8 cellular contexts compared by ENCODE assay signal in genomic region chr7:88218428-88218745, GRCh38. TPM values are rescaled to one million over a fixed set of nuclear protein-coding genes. Genes with fewer than 3 reads are reported as not detected.
DNase-seq lines count a peak whose midpoint lies in the region; ATAC-seq and TF ChIP-seq lines count a peak whose summit lies in the region.

No MANE protein-coding gene starts in this region.

- H3K27me3 ChIP-seq in left lung (no peaks in the 10 kb centered on the region), thyroid gland (no peaks in the 10 kb centered on the region), WERI-Rb-1 (ENCODE audit: insufficient read depth, low read depth, severe bottlenecking) (no peaks in the 10 kb centered on the region)

- no peak for TF ChIP-seq CTCF in left lung (IDR thresholded peaks at IDR 0.05)
- no peak for TF ChIP-seq CTCF in thyroid gland (IDR thresholded peaks at IDR 0.05)
- no peak for TF ChIP-seq CTCF in WERI-Rb-1 (IDR thresholded peaks at IDR 0.05; ENCODE audit: low read depth, low read length)

- 64 to 71% methylated on average over 5 of the region's 5 CpGs for WGBS in thyroid gland, 2 donors

- intact Hi-C loops in left lung (cut with DNase I) (no loop called here), thyroid gland (cut with DNase I) (no loop called here)

- H3K27me3 Mint-ChIP-seq in activated CD8-positive, alpha-beta memory T cell treated with anti-CD3 and anti-CD28 coated beads, Interleukin-2, amount 10 ng/mL, durations not matched to agents 7 days and 5 days = no peaks in the 10 kb centered on the region
- H3K27me3 Mint-ChIP-seq in activated naive CD8-positive, alpha-beta T cell treated with anti-CD3 and anti-CD28 coated beads, Interleukin-2, amount 50 U/mL, for 24 hours = no peaks in the 10 kb centered on the region

- H3K4me3 ChIP-seq in left lung = peak overlapping the region; percentile 96 to 97
- H3K4me3 ChIP-seq in thyroid gland (replicated peaks in 1 of 3) = peak overlapping the region in 1 of 3 donors; percentile 90
- no peak overlapping the region for H3K4me3 ChIP-seq in WERI-Rb-1 (ENCODE audit: low read depth, low read length)

- H3K27ac ChIP-seq in left lung (peak overlapping the region; percentile 89 to 92), thyroid gland (peak overlapping the region; percentile 83 to 96 (median 96)), WERI-Rb-1 (no peak overlapping the region)

- peaks cover 12 to 35% of the 10 kb centered on the region in 2 donors for H3K4me1 ChIP-seq in left lung
- H3K4me1 ChIP-seq in thyroid gland = peaks cover 20 to 24% of the 10 kb centered on the region in 2 donors

- TF ChIP-seq POLR2A in thyroid gland (IDR thresholded peaks at IDR 0.05) = no peak

- no peak for DNase-seq in activated CD8-positive, alpha-beta memory T cell treated with anti-CD3 and anti-CD28 coated beads, Interleukin-2, amount 10 ng/mL, durations not matched to agents 7 days and 5 days
- DNase-seq in activated CD8-positive, alpha-beta memory T cell treated with anti-CD3 and anti-CD28 coated beads for 24 hours = no peak
- no peak for DNase-seq in activated naive CD8-positive, alpha-beta T cell treated with anti-CD3 and anti-CD28 coated beads, Interleukin-2, amount 50 U/mL, for 24 hours
- no peak for DNase-seq in left lung
- DNase-seq in thyroid gland = no peak
- DNase-seq in WERI-Rb-1 = no peak

- no peaks in the 10 kb centered on the region for H3K9me3 Mint-ChIP-seq in activated CD8-positive, alpha-beta memory T cell treated with anti-CD3 and anti-CD28 coated beads, Interleukin-2, amount 10 ng/mL, durations not matched to agents 7 days and 5 days (ENCODE audit: low read depth)
- no peaks in the 10 kb centered on the region for H3K9me3 Mint-ChIP-seq in activated naive CD8-positive, alpha-beta T cell treated with anti-CD3 and anti-CD28 coated beads, Interleukin-2, amount 50 U/mL, for 24 hours

- peaks cover 36% of the 10 kb centered on the region for H3K36me3 Mint-ChIP-seq in activated CD8-positive, alpha-beta memory T cell treated with anti-CD3 and anti-CD28 coated beads, Interleukin-2, amount 10 ng/mL, durations not matched to agents 7 days and 5 days
- peaks cover 43% of the 10 kb centered on the region for H3K36me3 Mint-ChIP-seq in activated naive CD8-positive, alpha-beta T cell treated with anti-CD3 and anti-CD28 coated beads, Interleukin-2, amount 50 U/mL, for 24 hours (ENCODE audit: low read depth)

- H3K27ac Mint-ChIP-seq in activated CD8-positive, alpha-beta memory T cell treated with anti-CD3 and anti-CD28 coated beads, Interleukin-2, amount 10 ng/mL, durations not matched to agents 7 days and 5 days = peak overlapping the region; percentile 96
- H3K27ac Mint-ChIP-seq in activated naive CD8-positive, alpha-beta T cell treated with anti-CD3 and anti-CD28 coated beads, Interleukin-2, amount 50 U/mL, for 24 hours = peak overlapping the region; percentile 86

- ATAC-seq in activated CD8-positive, alpha-beta memory T cell treated with anti-CD3 and anti-CD28 coated beads, Interleukin-2, amount 10 ng/mL, durations not matched to agents 7 days and 5 days = no peak
- no peak for ATAC-seq in activated naive CD8-positive, alpha-beta T cell treated with anti-CD3 and anti-CD28 coated beads, Interleukin-2, amount 50 U/mL, for 24 hours
- ATAC-seq in left lung (no peak), HG03139 (IDR thresholded peaks at IDR 0.05; ENCODE audit: unreplicated experiment) (no peak), esophagus mucosa (no peak)

- peaks cover 40% of the 10 kb centered on the region for H3K4me1 Mint-ChIP-seq in activated CD8-positive, alpha-beta memory T cell treated with anti-CD3 and anti-CD28 coated beads, Interleukin-2, amount 10 ng/mL, durations not matched to agents 7 days and 5 days
- H3K4me1 Mint-ChIP-seq in activated naive CD8-positive, alpha-beta T cell treated with anti-CD3 and anti-CD28 coated beads, Interleukin-2, amount 50 U/mL, for 24 hours = peaks cover 33% of the 10 kb centered on the region

- H3K9me3 ChIP-seq in left lung (no peaks in the 10 kb centered on the region), thyroid gland (no peaks in the 10 kb centered on the region), WERI-Rb-1 (ENCODE audit: severe bottlenecking) (no peaks in the 10 kb centered on the region)

- peak overlapping the region; percentile 99 for H3K4me3 Mint-ChIP-seq in activated CD8-positive, alpha-beta memory T cell treated with anti-CD3 and anti-CD28 coated beads, Interleukin-2, amount 10 ng/mL, durations not matched to agents 7 days and 5 days
- peak overlapping the region; percentile 94 for H3K4me3 Mint-ChIP-seq in activated naive CD8-positive, alpha-beta T cell treated with anti-CD3 and anti-CD28 coated beads, Interleukin-2, amount 50 U/mL, for 24 hours

- H3K36me3 ChIP-seq in left lung (peaks cover 0 to 32% of the 10 kb centered on the region in 2 donors), thyroid gland (peaks cover 8 to 24% of the 10 kb centered on the region in 2 donors), WERI-Rb-1 (peaks cover 38% of the 10 kb centered on the region)

- CTCF ChIA-PET in activated CD8-positive, alpha-beta memory T cell treated with anti-CD3 and anti-CD28 coated beads, Interleukin-2, amount 10 ng/mL, durations not matched to agents 7 days and 5 days (lab: Charles Lee) = interaction anchor here (0.6 to 1.6 kb wide), 2 partner anchors 8 to 631 kb away, joined by 4 to 5 read pairs; no protein-coding TSS in a partner anchor

RNA-seq across cellular contexts. Expression of gene SRI, which starts 1.5 kb away (rescaled TPM):
- 100 to 1,000 TPM; 187 to 243 TPM for total RNA-seq in activated CD8-positive, alpha-beta memory T cell treated with anti-CD3 and anti-CD28 coated beads, Interleukin-2, amount 10 ng/mL, durations not matched to agents 7 days and 5 days
- total RNA-seq in left lung = 100 to 1,000 TPM; 121 to 124 TPM
- total RNA-seq in thyroid gland = 10 to 100 TPM; 72.3 to 99.5 (median 88.8) TPM
- total RNA-seq in esophagus mucosa = 73.1 TPM
